ENCODE assay signal across 10 cellular contexts in the genomic region with DNA sequence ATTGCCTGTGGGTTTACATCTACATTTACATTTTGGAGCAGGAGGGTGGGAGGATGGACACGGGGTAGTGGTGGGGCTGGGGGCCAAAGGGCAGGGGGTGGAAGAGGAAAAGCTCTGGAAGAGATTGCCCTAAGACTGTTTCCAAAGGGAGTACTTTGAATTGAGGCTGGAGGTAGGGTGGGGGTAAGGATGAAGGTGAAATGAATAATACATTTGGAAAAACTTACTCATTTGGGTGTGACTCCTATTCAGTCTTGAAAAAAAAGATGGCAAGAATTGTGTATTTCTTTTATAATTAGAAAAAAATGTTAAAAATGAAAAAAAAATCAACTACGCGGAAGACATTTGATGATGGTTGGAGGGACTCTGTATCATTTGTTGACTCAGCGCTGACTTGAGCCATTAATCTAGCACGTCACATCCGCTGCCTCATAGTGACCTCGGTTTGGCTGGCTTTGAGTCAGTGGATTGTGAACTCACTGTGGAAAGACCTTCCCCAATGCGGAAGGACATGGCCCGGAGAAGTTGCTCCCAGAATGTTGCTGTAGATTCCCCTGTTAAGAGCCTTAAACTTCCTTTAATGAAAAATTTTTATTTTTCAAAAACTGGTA. TPM values are rescaled to one million over a fixed set of nuclear protein-coding genes. Genes with fewer than 3 reads are reported as not detected.
DNase-seq lines count a peak whose midpoint lies in the region; ATAC-seq and TF ChIP-seq lines count a peak whose summit lies in the region.
"Had no signal": no experiment of that assay in that cellular context is flagged by ENCODE, and none has a peak within 500 bp of the region (broad histone marks: within the 10 kb centered on the region; RNA-seq: fewer than 3 reads in every experiment).

No MANE protein-coding gene starts in this region.

- DNase-seq in GM04503 (ENCODE audit: low read depth) (peak; percentile 95), SW 1271 (lab: John Stamatoyannopoulos, UW) (peak; percentile 14), foreskin fibroblast (peak; percentile 96 to 98), renal cortical epithelial cell (ENCODE audit: low read depth) (peak; percentile 35), amygdala (lab: John Stamatoyannopoulos, UW) (no peak), DMS 273 treated with DMSO at 0.1 percent for 48 hours (lab: John Stamatoyannopoulos, UW) (no peak)
- no peak for DNase-seq in stimulated activated CD8-positive, alpha-beta memory T cell treated with anti-CD3 and anti-CD28 coated beads, Interleukin-4, amount 100 ng/mL, for 48 hours
- DNase-seq: DND-41, NCI-H345 had no signal

- H3K4me3 ChIP-seq in foreskin fibroblast (ENCODE audit: low read depth in 1 of 2, low read length in 2 of 2), result peak overlapping the region; percentile 20 to 25

- no peak for TF ChIP-seq CTCF in foreskin fibroblast (IDR thresholded peaks at IDR 0.05; ENCODE audit: low read depth, low read length)

- ATAC-seq in GM18868 (IDR thresholded peaks at IDR 0.05; ENCODE audit: unreplicated experiment), result no peak

RNA-seq across cellular contexts. Expression of a gene that starts 2.8 kb away (rescaled TPM):
- total RNA-seq in renal cortical epithelial cell, result not detected in 2 replicates

RNA-seq across cellular contexts. Expression of a gene that starts 17.8 kb away (rescaled TPM):
- not detected in 2 replicates for total RNA-seq in renal cortical epithelial cell

Comparison
In these comparisons a context has a peak if more than half of its experiments do, and no peak if none do; other contexts are left out.
1. DNase-seq: peak in GM04503 (single experiment), SW 1271 (2 of 2), foreskin fibroblast (2 of 2) and renal cortical epithelial cell (single experiment); none in amygdala (0 of 56), DMS 273 treated with DMSO at 0.1 percent for 48 hours (single experiment) and stimulated activated CD8-positive, alpha-beta memory T cell treated with anti-CD3 and anti-CD28 coated beads, Interleukin-4, amount 100 ng/mL, for 48 hours (single experiment).